7 cellular contexts compared by ENCODE assay signal in genomic region chr1:104197516-104197915, GRCh38.
"Had no signal": no experiment of that assay in that cellular context is flagged by ENCODE, and none has a peak within 500 bp of the region (broad histone marks: within the 10 kb centered on the region; RNA-seq: fewer than 3 reads in every experiment).

No MANE protein-coding gene starts in this region.

- H3K4me1 Mint-ChIP-seq: GM23338 had no signal

- H3K27ac ChIP-seq: HL-60 had no signal

- H3K4me3 ChIP-seq: GM23338, HAP-1 had no signal

- ATAC-seq: GM23338, HCT116 had no signal

- H3K9me3 ChIP-seq: HAP-1 had no signal

- DNase-seq: H7, HFFc6, IMR-90 had no signal

- H3K4me2 ChIP-seq: GM23338 had no signal

- H3K27ac Mint-ChIP-seq: GM23338, HFFc6 had no signal

- H2AFZ ChIP-seq: GM23338 had no signal

- H3K4me3 Mint-ChIP-seq: GM23338, HFFc6 had no signal

- H3K36me3 ChIP-seq: HAP-1 had no signal
